In genomic region chr16:47162670-47163420, GRCh38 we compare ENCODE assay signal across 20 cellular contexts.
"Had no signal": no experiment of that assay in that cellular context is flagged by ENCODE, and none has a peak within 500 bp of the region (broad histone marks: within the 10 kb centered on the region; RNA-seq: fewer than 3 reads in every experiment).

No MANE protein-coding gene starts in this region.

- FAIRE-seq: keratinocyte had no signal

- H3K27me3 Mint-ChIP-seq: activated T-helper 17 cell treated with anti-CD3 and anti-CD28 coated beads, Interleukin-2, amount 50 U/mL, for 72 hours; naive thymus-derived CD4-positive, alpha-beta T cell; stimulated activated naive B cell treated with anti-CD40 and anti-IgM and Interleukin-4, amounts not matched to agents 10 μg/mL and 1 μg/mL and 100 μg/mL, for 72 hours had no signal

- H3K27me3 ChIP-seq: ascending aorta, sigmoid colon, transverse colon, uterus had no signal

- H3K27ac ChIP-seq: ascending aorta, epithelial cell of prostate, lower lobe of right lung, sigmoid colon, transverse colon, uterus had no signal

- H3K27ac Mint-ChIP-seq: activated naive CD4-positive, alpha-beta T cell treated with anti-CD3 and anti-CD28 coated beads, Interleukin-2, amount 50 U/mL, for 72 hours; activated T-helper 17 cell treated with anti-CD3 and anti-CD28 coated beads, Interleukin-2, amount 50 U/mL, for 72 hours; naive thymus-derived CD4-positive, alpha-beta T cell; stimulated activated naive B cell treated with anti-CD40 and anti-IgM and Interleukin-4, amounts not matched to agents 10 μg/mL and 1 μg/mL and 100 μg/mL, for 72 hours had no signal

- H3K36me3 Mint-ChIP-seq: activated naive CD4-positive, alpha-beta T cell treated with anti-CD3 and anti-CD28 coated beads, Interleukin-2, amount 50 U/mL, for 72 hours had no signal

- H3K4me3 Mint-ChIP-seq: activated T-helper 17 cell treated with anti-CD3 and anti-CD28 coated beads, Interleukin-2, amount 50 U/mL, for 72 hours; naive thymus-derived CD4-positive, alpha-beta T cell; neural crest cell; stimulated activated naive B cell treated with anti-CD40 and anti-IgM and Interleukin-4, amounts not matched to agents 10 μg/mL and 1 μg/mL and 100 μg/mL, for 72 hours had no signal

- H3K36me3 ChIP-seq: uterus had no signal

- H3K9me3 Mint-ChIP-seq: activated naive CD4-positive, alpha-beta T cell treated with anti-CD3 and anti-CD28 coated beads, Interleukin-2, amount 50 U/mL, for 72 hours; activated T-helper 17 cell treated with anti-CD3 and anti-CD28 coated beads, Interleukin-2, amount 50 U/mL, for 72 hours; naive thymus-derived CD4-positive, alpha-beta T cell; neural crest cell; stimulated activated naive B cell treated with anti-CD40 and anti-IgM and Interleukin-4, amounts not matched to agents 10 μg/mL and 1 μg/mL and 100 μg/mL, for 72 hours had no signal

- DNase-seq: activated T-cell treated with anti-CD3 and anti-CD28 coated beads, Interleukin-2, amount 50 U/mL, for 1 hour; cortex of kidney; foreskin fibroblast; lower lobe of right lung; mesendoderm; naive thymus-derived CD4-positive, alpha-beta T cell; occipital lobe; sigmoid colon; stimulated activated CD4-positive, alpha-beta T cell treated with anti-CD3 and anti-CD28 coated beads, Interleukin-2, amount 100 ng/mL, for 48 hours; stimulated activated CD8-positive, alpha-beta memory T cell treated with anti-CD3 and anti-CD28 coated beads, Interleukin-4, amount 100 ng/mL, for 48 hours; stimulated activated naive B cell treated with anti-CD40 and anti-IgM and Interleukin-4, amounts not matched to agents 10 μg/mL and 1 μg/mL and 100 μg/mL, for 72 hours; T-helper 9 cell; transverse colon; uterus had no signal

- H3K4me3 ChIP-seq: ascending aorta, lower lobe of right lung, sigmoid colon, transverse colon, uterus had no signal

- H3K4me1 Mint-ChIP-seq: activated T-helper 17 cell treated with anti-CD3 and anti-CD28 coated beads, Interleukin-2, amount 50 U/mL, for 72 hours; naive thymus-derived CD4-positive, alpha-beta T cell; neural crest cell; stimulated activated naive B cell treated with anti-CD40 and anti-IgM and Interleukin-4, amounts not matched to agents 10 μg/mL and 1 μg/mL and 100 μg/mL, for 72 hours had no signal

- H3K9me3 ChIP-seq: ascending aorta, lower lobe of right lung, sigmoid colon, transverse colon, uterus had no signal

- ATAC-seq: activated naive CD4-positive, alpha-beta T cell treated with anti-CD3 and anti-CD28 coated beads, Interleukin-2, amount 50 U/mL, for 72 hours; activated T-helper 17 cell treated with anti-CD3 and anti-CD28 coated beads, Interleukin-2, amount 50 U/mL, for 72 hours; lower lobe of right lung; naive thymus-derived CD4-positive, alpha-beta T cell; stimulated activated naive B cell treated with anti-CD40 and anti-IgM and Interleukin-4, amounts not matched to agents 10 μg/mL and 1 μg/mL and 100 μg/mL, for 72 hours had no signal

- H3K4me1 ChIP-seq: ascending aorta, lower lobe of right lung, sigmoid colon, transverse colon, uterus had no signal
